In genomic region chr5:68243251-68243650, GRCh38 we compare ENCODE assay signal across 14 cellular contexts. TPM values are rescaled to one million over a fixed set of nuclear protein-coding genes. Genes with fewer than 3 reads are reported as not detected.
DNase-seq lines count a peak whose midpoint lies in the region; ATAC-seq and TF ChIP-seq lines count a peak whose summit lies in the region.
"Had no signal": no experiment of that assay in that cellular context is flagged by ENCODE, and none has a peak within 500 bp of the region (broad histone marks: within the 10 kb centered on the region; RNA-seq: fewer than 3 reads in every experiment).

No MANE protein-coding gene starts in this region.

- peaks cover 86% of the 10 kb centered on the region for H3K79me2 ChIP-seq in Loucy (ENCODE audit: insufficient read depth, low read length)
- H3K79me2 ChIP-seq in SK-N-SH (ENCODE audit: insufficient read depth), result 0 out of 2 replicates have a peak, but pooled peaks cover 7% of the 10 kb centered on the region

- ATAC-seq in effector memory CD8-positive, alpha-beta T cell (replicated peaks), result no peak
- ATAC-seq in psoas muscle, result no peak
- no peak for ATAC-seq in HG02642 (IDR thresholded peaks at IDR 0.05; ENCODE audit: poor library complexity, unreplicated experiment)

- H3K9me2 ChIP-seq in Loucy (replicated peaks; ENCODE audit: low read depth, low read length) (no peaks in the 10 kb centered on the region), SK-N-SH (no peaks in the 10 kb centered on the region)

- H3K4me3 Mint-ChIP-seq in T-helper 1 cell treated with Interleukin-12 subunit alpha and Interleukin-12 subunit beta and Interleukin-4 antibody, amounts not matched to agents 30 μg/mL and 1 μg/mL, for 36 hours, result peak overlapping the region; percentile 53
- H3K4me3 Mint-ChIP-seq in effector memory CD8-positive, alpha-beta T cell, result peak overlapping the region; percentile 10 to 63

- TF ChIP-seq CTCF in Loucy (conservative IDR thresholded peaks at IDR 0.05; ENCODE audit: low read length) (no peak), psoas muscle (IDR thresholded peaks at IDR 0.05) (no peak), SK-N-SH (IDR thresholded peaks at IDR 0.05) (no peak)

- H3F3A ChIP-seq in Loucy (ENCODE audit: low read depth) (peaks cover 27% of the 10 kb centered on the region), SK-N-SH (replicated peaks; ENCODE audit: insufficient read depth) (peaks cover 9% of the 10 kb centered on the region)

- H3K9me3 ChIP-seq in Loucy (ENCODE audit: insufficient read depth, low read depth, low read length) (no peaks in the 10 kb centered on the region), psoas muscle (no peaks in the 10 kb centered on the region), SK-N-SH (no peaks in the 10 kb centered on the region)

- no peak overlapping the region for H2AFZ ChIP-seq in Loucy (ENCODE audit: low read length)
- no peak overlapping the region for H2AFZ ChIP-seq in SK-N-SH (ENCODE audit: low read depth)

- H3K4me1 Mint-ChIP-seq in T-helper 1 cell treated with Interleukin-12 subunit alpha and Interleukin-12 subunit beta and Interleukin-4 antibody, amounts not matched to agents 30 μg/mL and 1 μg/mL, for 36 hours (ENCODE audit: low read depth), result peaks cover 45% of the 10 kb centered on the region
- H3K4me1 Mint-ChIP-seq in effector memory CD8-positive, alpha-beta T cell (ENCODE audit: low read depth in 2 of 2), result peaks cover 50 to 73% of the 10 kb centered on the region in 2 donors

- no peaks in the 10 kb centered on the region for H3K9me3 Mint-ChIP-seq in T-helper 1 cell treated with Interleukin-12 subunit alpha and Interleukin-12 subunit beta and Interleukin-4 antibody, amounts not matched to agents 30 μg/mL and 1 μg/mL, for 36 hours
- no peaks in the 10 kb centered on the region for H3K9me3 Mint-ChIP-seq in effector memory CD8-positive, alpha-beta T cell

- peak overlapping the region; percentile 39 for H3K4me3 ChIP-seq in Loucy (ENCODE audit: low read length, poor library complexity, severe bottlenecking)
- no peak overlapping the region for H3K4me3 ChIP-seq in psoas muscle
- H3K4me3 ChIP-seq in SK-N-SH (ENCODE audit: low read depth in 2 of 2, low read length in 1 of 2), result no peak overlapping the region

- no peak for TF ChIP-seq RAD21 in SK-N-SH (IDR thresholded peaks at IDR 0.05; ENCODE audit: low read length)

- CTCF ChIA-PET in SK-N-SH (lab: Yijun Ruan, JAX), result interaction anchor here (1.4 to 2.0 kb wide), 3 partner anchors 9 to 997 kb away, joined by 3 to 4 read pairs (median 4); no protein-coding TSS in a partner anchor

- WGBS in psoas muscle, 3 donors, result 82 to 90% (median 85%) methylated on average over 2 of the region's 2 CpGs
- WGBS in SK-N-SH (ENCODE audit: low lambda C conversion rate), result 92% methylated on average over 2 of the region's 2 CpGs

- TF ChIP-seq EP300 in SK-N-SH (IDR thresholded peaks at IDR 0.05; ENCODE audit: borderline replicate concordance in 1 of 2, low read depth in 1 of 2, low read length in 1 of 2), result no peak

- peak overlapping the region; percentile 58 for H3K27ac ChIP-seq in psoas muscle
- no peak overlapping the region for H3K27ac ChIP-seq in SK-N-SH (ENCODE audit: low read depth in 2 of 2, low read length in 1 of 2)
- H3K27ac ChIP-seq: 22Rv1 had no signal

- peak overlapping the region; percentile 84 for H3K27ac Mint-ChIP-seq in T-helper 1 cell treated with Interleukin-12 subunit alpha and Interleukin-12 subunit beta and Interleukin-4 antibody, amounts not matched to agents 30 μg/mL and 1 μg/mL, for 36 hours
- H3K27ac Mint-ChIP-seq in effector memory CD8-positive, alpha-beta T cell, result peak overlapping the region; percentile 87 to 92

- H3K27me3 ChIP-seq in Loucy (ENCODE audit: insufficient read depth, low read length, poor library complexity, severe bottlenecking) (no peaks in the 10 kb centered on the region), psoas muscle (ENCODE audit: insufficient read depth in 3 of 3, low read length in 2 of 3) (no peaks in the 10 kb centered on the region), SK-N-SH (ENCODE audit: insufficient read depth) (no peaks in the 10 kb centered on the region)

- peak overlapping the region; percentile 78 for H3K4me2 ChIP-seq in Loucy (ENCODE audit: low read depth, low read length, poor library complexity, severe bottlenecking)
- H3K4me2 ChIP-seq in SK-N-SH, result no peak overlapping the region

- H3K27me3 Mint-ChIP-seq in T-helper 1 cell treated with Interleukin-12 subunit alpha and Interleukin-12 subunit beta and Interleukin-4 antibody, amounts not matched to agents 30 μg/mL and 1 μg/mL, for 36 hours (ENCODE audit: low read depth), result no peaks in the 10 kb centered on the region
- no peaks in the 10 kb centered on the region for H3K27me3 Mint-ChIP-seq in effector memory CD8-positive, alpha-beta T cell

- DNase-seq in T-helper 1 cell (no peak), psoas muscle (no peak), NCI-H1105 treated with DMSO at 0.1 percent for 48 hours (lab: John Stamatoyannopoulos, UW) (no peak), SK-N-SH (no peak)
- no peak for DNase-seq in effector memory CD8-positive, alpha-beta T cell
- DNase-seq: activated CD8-positive, alpha-beta memory T cell treated with anti-CD3 and anti-CD28 coated beads, Interleukin-2, amount 50 U/mL, for 48 hours; caudate nucleus; NCI-H187; posterior cingulate gyrus; stimulated activated CD4-positive, alpha-beta T cell treated with anti-CD3 and anti-CD28 coated beads, Interleukin-4, amount 100 ng/mL, for 24 hours had no signal

- POLR2A ChIA-PET in SK-N-SH (lab: Yijun Ruan, JAX), result no interaction called here

- H3K36me3 Mint-ChIP-seq in T-helper 1 cell treated with Interleukin-12 subunit alpha and Interleukin-12 subunit beta and Interleukin-4 antibody, amounts not matched to agents 30 μg/mL and 1 μg/mL, for 36 hours (ENCODE audit: low read depth), result peaks cover 13% of the 10 kb centered on the region
- H3K36me3 Mint-ChIP-seq in effector memory CD8-positive, alpha-beta T cell (ENCODE audit: insufficient read depth), result peaks cover 22% of the 10 kb centered on the region

- peak overlapping the region; percentile 80 for H3K9ac ChIP-seq in Loucy (ENCODE audit: low read depth, low read length, poor library complexity, severe bottlenecking)
- H3K9ac ChIP-seq in SK-N-SH, result no peak overlapping the region

- H3K36me3 ChIP-seq in Loucy (ENCODE audit: insufficient read depth, low read length), result 0 out of 2 replicates have a peak, but pooled peaks cover 10% of the 10 kb centered on the region
- peaks cover 0 to 2% of the 10 kb centered on the region in 2 donors for H3K36me3 ChIP-seq in psoas muscle (ENCODE audit: insufficient read depth in 1 of 2, low read depth in 1 of 2)
- H3K36me3 ChIP-seq in SK-N-SH (replicated peaks in 1 of 2; ENCODE audit: control insufficient read depth in 1 of 2, insufficient read depth in 2 of 2, low read length in 1 of 2), result peaks cover 7 to 13% of the 10 kb centered on the region in 2 experiments

- peaks cover 24% of the 10 kb centered on the region for H4K20me1 ChIP-seq in Loucy (ENCODE audit: insufficient read depth, low read length, poor library complexity, severe bottlenecking)
- H4K20me1 ChIP-seq in SK-N-SH (ENCODE audit: insufficient read depth), result no peaks in the 10 kb centered on the region

- H3K4me1 ChIP-seq in Loucy (ENCODE audit: insufficient read depth, low read length, poor library complexity, severe bottlenecking), result peaks cover 78% of the 10 kb centered on the region
- H3K4me1 ChIP-seq in psoas muscle, result peaks cover 51% of the 10 kb centered on the region
- peaks cover 16 to 18% of the 10 kb centered on the region in 2 experiments for H3K4me1 ChIP-seq in SK-N-SH (ENCODE audit: control insufficient read depth in 1 of 2, insufficient read depth in 2 of 2, low read depth in 1 of 2, low read length in 1 of 2)

- intact Hi-C loops in psoas muscle (cut with DNase I), result loop anchor here in 1 of 2 donors (2.0 kb wide), 1 partner anchor 26 kb away; no protein-coding TSS in a partner anchor

TF ChIP-seq in SK-N-SH, 30 proteins besides CTCF, POLR2A, EP300 and RAD21:
- TF ChIP-seq MXI1 (IDR thresholded peaks at IDR 0.05; ENCODE audit: low read depth, low read length) (no peak), RXRA (IDR thresholded peaks at IDR 0.05; ENCODE audit: borderline replicate concordance, low read depth) (no peak)

RNA-seq across cellular contexts. Expression of gene PIK3R1, which starts 27.7 kb away (rescaled TPM):
- total RNA-seq in psoas muscle, result 100 to 1,000 TPM; 102 to 155 (median 140) TPM
- polyA plus RNA-seq in psoas muscle, result 10 to 100 TPM; 29.7 to 63.8 (median 30.7) TPM
- polyA plus RNA-seq in SK-N-SH (2012; rRNA removed), result 2.0 and 2.7 TPM in 2 replicates
- 2.5 and 2.7 TPM in 2 replicates for polyA plus RNA-seq in SK-N-SH (2012; cell fraction: cytosol; rRNA removed)
- polyA plus RNA-seq in SK-N-SH (2012; cell fraction: nucleus; rRNA removed), result 2.2 and 3.9 TPM in 2 replicates

Comparison
In these comparisons a context has a peak if more than half of its experiments do, and no peak if none do; other contexts are left out.
1. RNA of gene PIK3R1, which starts 27.7 kb away (polyA plus RNA-seq): 29.7 to 63.8 TPM in psoas muscle; 2.0 to 3.9 TPM in SK-N-SH; every median in the first group is over 4 times any median in the second.